In the genomic region with DNA sequence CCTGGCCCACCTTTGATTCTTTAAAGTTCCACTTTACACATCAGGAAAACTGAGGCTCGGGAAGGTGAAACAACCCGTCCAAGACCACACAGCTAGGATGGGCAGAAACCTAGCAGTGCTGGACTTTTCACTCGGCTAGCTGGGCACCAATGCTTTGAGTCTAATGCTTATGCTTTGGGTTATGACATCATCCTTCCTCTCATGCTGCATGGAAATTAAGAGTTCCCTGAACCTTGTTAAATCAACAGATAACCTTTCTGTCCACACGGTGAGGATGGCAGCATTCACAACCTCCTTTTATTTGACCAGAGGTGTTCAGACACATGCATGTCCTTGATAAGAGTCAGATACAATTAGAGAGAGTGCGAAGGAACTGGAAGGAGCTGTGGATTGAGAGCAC, we compare ENCODE assay signal across 23 cellular contexts.
DNase-seq lines count a peak whose midpoint lies in the region; ATAC-seq and TF ChIP-seq lines count a peak whose summit lies in the region.
"Had no signal": no experiment of that assay in that cellular context is flagged by ENCODE, and none has a peak within 500 bp of the region (broad histone marks: within the 10 kb centered on the region; RNA-seq: fewer than 3 reads in every experiment).

No MANE protein-coding gene starts in this region.

- POLR2A ChIA-PET in HEK293 (lab: Yijun Ruan, JAX): no interaction called here

- H3K9ac ChIP-seq in endodermal cell (ENCODE audit: extremely low read depth, low read length, poor library complexity, severe bottlenecking): no peak overlapping the region
- H3K9ac ChIP-seq: BLaER1 had no signal

- no peak overlapping the region for H3K4me3 ChIP-seq in HEK293 (ENCODE audit: low read depth, low read length)
- no peak overlapping the region for H3K4me3 ChIP-seq in endodermal cell (ENCODE audit: low read length)
- no peak overlapping the region for H3K4me3 ChIP-seq in left lung
- H3K4me3 ChIP-seq: BLaER1, GM12878 had no signal

- H3K4me1 Mint-ChIP-seq in endodermal cell: no peaks in the 10 kb centered on the region
- H3K4me1 Mint-ChIP-seq: CD14-positive monocyte; CD4-positive, alpha-beta memory T cell; CD4-positive, CD25-positive, alpha-beta regulatory T cell; CD8-positive, alpha-beta memory T cell had no signal

- CTCF ChIA-PET in HEK293 (lab: Yijun Ruan, JAX): interaction anchor here (0.6 to 2.5 kb wide), 4 partner anchors 10 to 522 kb away, joined by 3 to 12 read pairs (median 6); no protein-coding TSS in a partner anchor

- intact Hi-C loops in left lung (cut with DNase I): no loop called here

- H3K27ac ChIP-seq in HEK293 (ENCODE audit: extremely low read depth, low read depth, low read length): no peak overlapping the region
- H3K27ac ChIP-seq in endodermal cell (ENCODE audit: low read depth, low read length): no peak overlapping the region
- no peak overlapping the region for H3K27ac ChIP-seq in left lung
- H3K27ac ChIP-seq: BLaER1 had no signal

- 90 to 97% methylated on average over 4 to 5 of the region's 5 CpGs for WGBS in endodermal cell (ENCODE audit: insufficient coverage in 1 of 2, insufficient read length in 1 of 2), 2 experiments

- H3K27me3 ChIP-seq in endodermal cell (ENCODE audit: control insufficient read depth, insufficient read depth, low read length, poor library complexity, severe bottlenecking): peaks cover 5% of the 10 kb centered on the region
- H3K27me3 ChIP-seq in left lung: no peaks in the 10 kb centered on the region
- H3K27me3 ChIP-seq: BE2C, BLaER1 had no signal

- DNase-seq in endodermal cell (peak; percentile 3), mesenteric fat pad (ENCODE audit: low spot score) (peak; percentile 20), left lung (no peak)
- no peak for DNase-seq in activated CD4-positive, alpha-beta T cell treated with anti-CD3 and anti-CD28 coated beads, Interleukin-2, amount 50 U/mL, for 4 hours
- DNase-seq: 8988T; ACHN; BE2C; C1 segment of cervical spinal cord; CD4-positive, alpha-beta memory T cell; CD4-positive, CD25-positive, alpha-beta regulatory T cell; CD8-positive, alpha-beta memory T cell; COR-L47; DMS 273 treated with DMSO at 0.1 percent for 48 hours; DMS153; DMS53; DMS79; DND-41; EL; GDM1 had no signal

- H3K36me3 Mint-ChIP-seq in endodermal cell (ENCODE audit: low read depth): no peaks in the 10 kb centered on the region
- H3K36me3 Mint-ChIP-seq: CD14-positive monocyte; CD4-positive, alpha-beta memory T cell; CD4-positive, CD25-positive, alpha-beta regulatory T cell; CD8-positive, alpha-beta memory T cell had no signal

- H3K4me3 Mint-ChIP-seq in endodermal cell: no peak overlapping the region
- H3K4me3 Mint-ChIP-seq: CD14-positive monocyte; CD4-positive, alpha-beta memory T cell; CD4-positive, CD25-positive, alpha-beta regulatory T cell; CD8-positive, alpha-beta memory T cell had no signal

- ATAC-seq in left lung: no peak
- ATAC-seq: GM12878 had no signal

- no peak overlapping the region for H3K27ac Mint-ChIP-seq in endodermal cell
- H3K27ac Mint-ChIP-seq: CD14-positive monocyte; CD4-positive, alpha-beta memory T cell; CD4-positive, CD25-positive, alpha-beta regulatory T cell had no signal

- peaks cover 16% of the 10 kb centered on the region for H3K27me3 Mint-ChIP-seq in endodermal cell (ENCODE audit: insufficient read depth)
- H3K27me3 Mint-ChIP-seq: CD4-positive, alpha-beta memory T cell; CD4-positive, CD25-positive, alpha-beta regulatory T cell had no signal

- H3K9me3 ChIP-seq in HEK293 (ENCODE audit: control insufficient read depth, insufficient read depth, low read depth, low read length) (no peaks in the 10 kb centered on the region), endodermal cell (ENCODE audit: control insufficient read depth, low read length) (no peaks in the 10 kb centered on the region), left lung (no peaks in the 10 kb centered on the region)
- H3K9me3 ChIP-seq: BE2C, BLaER1 had no signal

- H3K9me3 Mint-ChIP-seq in endodermal cell: no peaks in the 10 kb centered on the region
- H3K9me3 Mint-ChIP-seq: CD4-positive, alpha-beta memory T cell; CD4-positive, CD25-positive, alpha-beta regulatory T cell; CD8-positive, alpha-beta memory T cell had no signal

- H3K4me1 ChIP-seq in HEK293 (ENCODE audit: control insufficient read depth, insufficient read depth, low read length) (no peaks in the 10 kb centered on the region), endodermal cell (ENCODE audit: control insufficient read depth, insufficient read depth, low read length) (no peaks in the 10 kb centered on the region), left lung (no peaks in the 10 kb centered on the region)
- H3K4me1 ChIP-seq: BE2C, BLaER1 had no signal

- no peaks in the 10 kb centered on the region for H3K36me3 ChIP-seq in HEK293 (ENCODE audit: control insufficient read depth in 2 of 2, insufficient read depth in 1 of 2, low read length in 2 of 2)
- H3K36me3 ChIP-seq in endodermal cell (ENCODE audit: control insufficient read depth, insufficient read depth, low read length): no peaks in the 10 kb centered on the region
- H3K36me3 ChIP-seq in left lung: no peaks in the 10 kb centered on the region
- H3K36me3 ChIP-seq: BE2C, BLaER1 had no signal

- TF ChIP-seq CTCF in HEK293 (tag by site-specific recombination; IDR thresholded peaks at IDR 0.05) (no peak), endodermal cell (conservative IDR thresholded peaks at IDR 0.05) (no peak), left lung (IDR thresholded peaks at IDR 0.05) (no peak)

TF ChIP-seq in HEK293, 187 proteins besides CTCF, POLR2A, EP300 and RAD21:
- TF ChIP-seq, protein P1, sequence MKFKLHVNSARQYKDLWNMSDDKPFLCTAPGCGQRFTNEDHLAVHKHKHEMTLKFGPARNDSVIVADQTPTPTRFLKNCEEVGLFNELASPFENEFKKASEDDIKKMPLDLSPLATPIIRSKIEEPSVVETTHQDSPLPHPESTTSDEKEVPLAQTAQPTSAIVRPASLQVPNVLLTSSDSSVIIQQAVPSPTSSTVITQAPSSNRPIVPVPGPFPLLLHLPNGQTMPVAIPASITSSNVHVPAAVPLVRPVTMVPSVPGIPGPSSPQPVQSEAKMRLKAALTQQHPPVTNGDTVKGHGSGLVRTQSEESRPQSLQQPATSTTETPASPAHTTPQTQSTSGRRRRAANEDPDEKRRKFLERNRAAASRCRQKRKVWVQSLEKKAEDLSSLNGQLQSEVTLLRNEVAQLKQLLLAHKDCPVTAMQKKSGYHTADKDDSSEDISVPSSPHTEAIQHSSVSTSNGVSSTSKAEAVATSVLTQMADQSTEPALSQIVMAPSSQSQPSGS (tag by site-specific recombination; IDR thresholded peaks at IDR 0.05; ENCODE audit: low read depth): peak; percentile 72
- TF ChIP-seq, protein P2, sequence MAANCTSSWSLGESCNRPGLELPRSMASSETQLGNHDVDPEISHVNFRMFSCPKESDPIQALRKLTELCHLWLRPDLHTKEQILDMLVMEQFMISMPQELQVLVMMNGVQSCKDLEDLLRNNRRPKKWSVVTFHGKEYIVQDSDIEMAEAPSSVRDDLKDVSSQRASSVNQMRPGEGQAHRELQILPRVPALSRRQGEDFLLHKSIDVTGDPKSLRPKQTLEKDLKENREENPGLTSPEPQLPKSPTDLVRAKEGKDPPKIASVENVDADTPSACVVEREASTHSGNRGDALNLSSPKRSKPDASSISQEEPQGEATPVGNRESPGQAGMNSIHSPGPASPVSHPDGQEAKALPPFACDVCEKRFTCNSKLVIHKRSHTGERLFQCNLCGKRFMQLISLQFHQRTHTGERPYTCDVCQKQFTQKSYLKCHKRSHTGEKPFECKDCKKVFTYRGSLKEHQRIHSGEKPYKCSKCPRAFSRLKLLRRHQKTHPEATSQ (tag by site-specific recombination; IDR thresholded peaks at IDR 0.05): no peak
- TF ChIP-seq SETDB1 (IDR thresholded peaks at IDR 0.05; ENCODE audit: insufficient read length, low read length): no peak

Comparison
In these comparisons a context has a peak if more than half of its experiments do, and no peak if none do; other contexts are left out.
1. DNase-seq: peak in endodermal cell (single experiment) and mesenteric fat pad (single experiment); none in left lung (0 of 2) and activated CD4-positive, alpha-beta T cell treated with anti-CD3 and anti-CD28 coated beads, Interleukin-2, amount 50 U/mL, for 4 hours (0 of 2).